In genomic region chr1:224495861-224496260, GRCh38 we compare ENCODE assay signal across 1 cellular context.
TF ChIP-seq lines count a peak whose summit lies in the region.

No MANE protein-coding gene starts in this region.

TF ChIP-seq in WTC11, 78 proteins besides CTCF, POLR2A, EP300 and RAD21 (continued from another document):
- TF ChIP-seq E2F4 (CRISPR knock-in tag; IDR thresholded peaks at IDR 0.05; ENCODE audit: borderline replicate concordance, low read depth) (no peak), ZBTB43 (CRISPR knock-in tag; IDR thresholded peaks at IDR 0.05) (no peak), ELF4 (CRISPR knock-in tag; IDR thresholded peaks at IDR 0.05; ENCODE audit: low read depth) (no peak), ZMAT4 (CRISPR knock-in tag; IDR thresholded peaks at IDR 0.05) (no peak), FOXK1 (CRISPR knock-in tag; IDR thresholded peaks at IDR 0.05) (no peak), ZNF671 (CRISPR knock-in tag; IDR thresholded peaks at IDR 0.05) (no peak), ESRRA (CRISPR knock-in tag; IDR thresholded peaks at IDR 0.05; ENCODE audit: borderline replicate concordance) (no peak), ZNF219 (CRISPR knock-in tag; IDR thresholded peaks at IDR 0.05; ENCODE audit: borderline replicate concordance) (no peak), MXD4 (CRISPR knock-in tag; IDR thresholded peaks at IDR 0.05; ENCODE audit: borderline replicate concordance) (no peak)
